23 cellular contexts compared by ENCODE assay signal in genomic region chr20:50506270-50506579, GRCh38. TPM values are rescaled to one million over a fixed set of nuclear protein-coding genes. Genes with fewer than 3 reads are reported as not detected.
DNase-seq lines count a peak whose midpoint lies in the region; ATAC-seq, FAIRE-seq and TF ChIP-seq lines count a peak whose summit lies in the region.
"Had no signal": no experiment of that assay in that cellular context is flagged by ENCODE, and none has a peak within 500 bp of the region (broad histone marks: within the 10 kb centered on the region; RNA-seq: fewer than 3 reads in every experiment).

No MANE protein-coding gene starts in this region.

- FAIRE-seq in K562 (lab: Jason Lieb, UNC) = no peak

- peaks cover 5% of the 10 kb centered on the region for H3K27me3 ChIP-seq in DND-41 (ENCODE audit: insufficient read depth, low read length, poor library complexity)
- no peaks in the 10 kb centered on the region for H3K27me3 ChIP-seq in K562 (ENCODE audit: control insufficient read depth in 2 of 2, insufficient read depth in 2 of 2, low read length in 2 of 2)
- no peaks in the 10 kb centered on the region for H3K27me3 ChIP-seq in foreskin keratinocyte
- H3K27me3 ChIP-seq: breast epithelium, left lung had no signal

- TF ChIP-seq CTCF in DND-41 (IDR thresholded peaks at IDR 0.05; ENCODE audit: borderline replicate concordance, extremely low read depth, low read length, poor library complexity, severe bottlenecking) = peak; percentile 13
- peak; percentile 54 for TF ChIP-seq CTCF in HFFc6 (IDR thresholded peaks at IDR 0.05)
- TF ChIP-seq CTCF in K562 (IDR thresholded peaks at IDR 0.05 in 2 of 3, conservative IDR thresholded peaks at IDR 0.05 in 1 of 3; ENCODE audit: insufficient read depth in 2 of 3, low read depth in 1 of 3, low read length in 3 of 3) = peak; percentile 21 to 35 (median 29); a peak in 2 of 6 replicates
- peak; percentile 24 for TF ChIP-seq CTCF in foreskin keratinocyte (conservative IDR thresholded peaks at IDR 0.05)

- ATAC-seq in DND-41 (ENCODE audit: insufficient read depth, low read depth) (no peak), K562 (no peak), foreskin keratinocyte (no peak), GM18873 (IDR thresholded peaks at IDR 0.05; ENCODE audit: low FRiP score, unreplicated experiment) (no peak)
- ATAC-seq: left lung; natural killer cell; stimulated activated memory B cell treated with anti-CD40 and anti-IgM and Interleukin-4, amounts not matched to agents 10 μg/mL and 1 μg/mL and 100 μg/mL, for 72 hours; T-cell had no signal

- in situ Hi-C loops in K562 (cut with MboI) = no loop called here

- H3K9me3 ChIP-seq in DND-41 (ENCODE audit: insufficient read depth, low read length, severe bottlenecking) (no peaks in the 10 kb centered on the region), K562 (replicated peaks; ENCODE audit: control insufficient read depth, insufficient read depth, low read depth, low read length) (no peaks in the 10 kb centered on the region; the same call in 1 of the 2 replicates)
- H3K9me3 ChIP-seq: breast epithelium, left lung had no signal

- no TSS peak for BruUV-seq in K562 (replicated peaks; lab: Mats Ljungman, UMichigan)

- TF ChIP-seq RAD21 in K562 (CRISPR knock-in tag; conservative IDR thresholded peaks at IDR 0.05 in 1 of 2, IDR thresholded peaks at IDR 0.05 in 1 of 2) = no peak

- H3K27ac ChIP-seq in DND-41 (ENCODE audit: low read length) (no peak overlapping the region), K562 (ENCODE audit: extremely low read depth, low read depth, low read length) (no peak overlapping the region), foreskin keratinocyte (no peak overlapping the region)
- H3K27ac ChIP-seq: left lung, parathyroid adenoma had no signal

- CTCF ChIA-PET in K562 (lab: Yijun Ruan, JAX; ENCODE audit: low intra/inter-chr PET ratio) = no interaction called here

- TF ChIP-seq EP300 in K562 (IDR thresholded peaks at IDR 0.05; ENCODE audit: low read length) = no peak

- H3K9ac ChIP-seq in DND-41 (ENCODE audit: low read depth, low read length) (no peak overlapping the region), K562 (ENCODE audit: insufficient read depth in 1 of 2, low read depth in 2 of 2, low read length in 2 of 2) (no peak overlapping the region)
- H3K9ac ChIP-seq: parathyroid adenoma had no signal

- peaks cover 50% of the 10 kb centered on the region for H3K4me1 Mint-ChIP-seq in HFFc6 (ENCODE audit: low read depth)

- H3K4me2 ChIP-seq in DND-41 (ENCODE audit: insufficient read depth, low read length) (no peak overlapping the region), K562 (ENCODE audit: insufficient read depth, low read length) (no peak overlapping the region)

- POLR2A ChIA-PET in K562 (lab: Yijun Ruan, JAX) = interaction anchor here (0.6 to 0.7 kb wide), 3 partner anchors 19 to 523 kb away, joined by 3 read pairs; no protein-coding TSS in a partner anchor

- H3K4me1 ChIP-seq in DND-41 (ENCODE audit: insufficient read depth, low read length) (peaks cover 13% of the 10 kb centered on the region), K562 (replicated peaks in 1 of 2; ENCODE audit: control insufficient read depth in 2 of 2, insufficient read depth in 2 of 2, low read length in 2 of 2) (peaks cover 18 to 31% of the 10 kb centered on the region in 2 experiments), foreskin keratinocyte (no peaks in the 10 kb centered on the region)

- no peak overlapping the region for H2AFZ ChIP-seq in DND-41 (ENCODE audit: low read depth, low read length)
- peak overlapping the region; percentile 46; the same call in 1 of the 2 replicates for H2AFZ ChIP-seq in K562 (ENCODE audit: low read depth, low read length)
- H2AFZ ChIP-seq: parathyroid adenoma had no signal

- no peak for DNase-seq in DND-41
- DNase-seq in HFFc6 = no peak
- no peak for DNase-seq in K562 (ENCODE audit: extremely low read depth in 1 of 4, low spot score in 3 of 4)
- DNase-seq in foreskin keratinocyte = no peak
- no peak for DNase-seq in NCI-H128 (lab: John Stamatoyannopoulos, UW; ENCODE audit: unreplicated experiment)
- DNase-seq in DMS53 (lab: John Stamatoyannopoulos, UW) = no peak
- no peak for DNase-seq in OCI-M1 (lab: John Stamatoyannopoulos, UW)
- DNase-seq: activated CD4-positive, alpha-beta T cell treated with anti-CD3 and anti-CD28 coated beads, Interleukin-2, amount 50 U/mL, for 1 hour; activated CD8-positive, alpha-beta memory T cell treated with anti-CD3 and anti-CD28 coated beads, Interleukin-2, amount 50 U/mL, for 48 hours; activated effector memory CD4-positive, alpha-beta T cell treated with Interleukin-2 at 50 U/mL for 16 hours; CD4-positive, alpha-beta T cell; left lung; natural killer cell; NCI-H146; NCI-H526 treated with DMSO at 0.1 percent for 48 hours; SHP77 treated with DMSO at 0.1 percent for 48 hours; stimulated activated CD4-positive, alpha-beta T cell treated with anti-CD3 and anti-CD28 coated beads, Interleukin-1b, Interleukin-23, amount 100 ng/mL, for 48 hours; T-cell had no signal

- H3K27ac Mint-ChIP-seq in HFFc6 = no peak overlapping the region
- H3K27ac Mint-ChIP-seq: CD4-positive, alpha-beta T cell; mesothelial cell of epicardium; natural killer cell; T-cell had no signal

- WGBS in K562 (ENCODE audit: insufficient coverage, low coverage, missing lambda C conversion rate) = 65% methylated on average over 3 of the region's 3 CpGs

- H3K4me3 ChIP-seq in DND-41 (ENCODE audit: low read depth in 1 of 2, low read length in 2 of 2) = no peak overlapping the region
- no peak overlapping the region for H3K4me3 ChIP-seq in K562
- H3K4me3 ChIP-seq: breast epithelium, left lung had no signal

- H3K36me3 ChIP-seq in DND-41 (ENCODE audit: insufficient read depth, low read length) = peaks cover 4% of the 10 kb centered on the region; the same call in 1 of the 2 replicates
- H3K36me3 ChIP-seq in K562 (ENCODE audit: control insufficient read depth, insufficient read depth, low read length) = no peaks in the 10 kb centered on the region
- H3K36me3 ChIP-seq: breast epithelium, left lung had no signal

- H3K36me3 Mint-ChIP-seq in HFFc6 (ENCODE audit: low read depth) = no peaks in the 10 kb centered on the region
- H3K36me3 Mint-ChIP-seq: mesothelial cell of epicardium, natural killer cell, T-cell had no signal

- H3K9me3 Mint-ChIP-seq in HFFc6 = no peaks in the 10 kb centered on the region
- H3K9me3 Mint-ChIP-seq: CD4-positive, alpha-beta T cell; mesothelial cell of epicardium; natural killer cell; stimulated activated memory B cell treated with anti-CD40 and anti-IgM and Interleukin-4, amounts not matched to agents 10 μg/mL and 1 μg/mL and 100 μg/mL, for 72 hours; T-cell had no signal

- H3K9me1 ChIP-seq in K562 (ENCODE audit: control insufficient read depth, insufficient read depth, low read length) = no peaks in the 10 kb centered on the region

- H3K79me2 ChIP-seq in DND-41 (ENCODE audit: insufficient read depth, low read length) (peaks cover 11% of the 10 kb centered on the region), K562 (ENCODE audit: control insufficient read depth, insufficient read depth, low read length) (peaks cover 14% of the 10 kb centered on the region)

- H3K4me3 Mint-ChIP-seq in HFFc6 = no peak overlapping the region
- H3K4me3 Mint-ChIP-seq: CD4-positive, alpha-beta T cell; mesothelial cell of epicardium; natural killer cell; stimulated activated memory B cell treated with anti-CD40 and anti-IgM and Interleukin-4, amounts not matched to agents 10 μg/mL and 1 μg/mL and 100 μg/mL, for 72 hours; T-cell had no signal

- TF ChIP-seq POLR2A in K562 (conservative IDR thresholded peaks at IDR 0.05) = no peak

- peaks cover 9% of the 10 kb centered on the region for H4K20me1 ChIP-seq in DND-41 (ENCODE audit: insufficient read depth, low read length)
- peaks cover 6% of the 10 kb centered on the region for H4K20me1 ChIP-seq in K562 (replicated peaks; ENCODE audit: control insufficient read depth, insufficient read depth, low read length)

- intact Hi-C loops in K562 (cut with micrococcal nuclease) = no loop called here

- no peaks in the 10 kb centered on the region; the same call in none of the 2 replicates for H3K27me3 Mint-ChIP-seq in HFFc6 (ENCODE audit: insufficient read depth)
- H3K27me3 Mint-ChIP-seq: CD4-positive, alpha-beta T cell; stimulated activated memory B cell treated with anti-CD40 and anti-IgM and Interleukin-4, amounts not matched to agents 10 μg/mL and 1 μg/mL and 100 μg/mL, for 72 hours; T-cell had no signal

TF ChIP-seq in K562, 482 proteins besides CTCF, POLR2A, EP300 and RAD21:
- TF ChIP-seq ARID2 (IDR thresholded peaks at IDR 0.05) = 0 out of 2 replicates have a peak, but pooled peaks have one; percentile 30
- TF ChIP-seq EGR1 (conservative IDR thresholded peaks at IDR 0.05) = no peak
- no peak for TF ChIP-seq KAT2B (IDR thresholded peaks at IDR 0.05; ENCODE audit: low read depth, low read length)

RNA-seq across cellular contexts. Expression of gene PTPN1, which starts 4.0 kb away (rescaled TPM):
- total RNA-seq in HFFc6 (2021; fragmentation: NEBNext Ultra II Directional; extraction: Animal tissue kit (Norgen Biotek cat#: 25700)) = 10 to 100 TPM; 37.8 to 46.5 (median 45.2) TPM
- 39.8 and 48.2 TPM in 2 replicates for total RNA-seq in K562 (2011; cell fraction: chromatin; rRNA removed; ENCODE audit: low replicate concordance)
- total RNA-seq in K562 (2011; cell fraction: nucleolus; rRNA removed) = 25.1 and 26.7 TPM in 2 replicates
- 44.3 and 59.5 TPM in 2 replicates for total RNA-seq in K562 (2011; cell fraction: nucleoplasm; rRNA removed)
- total RNA-seq in K562 (2014; rRNA removed) (56.4 and 69.8 TPM in 2 replicates), K562 (2014; rRNA removed; fragmentation: Illumina TruSeq; extraction: Trizol) (44.5 and 49.4 TPM in 2 replicates), K562 (2015; rRNA removed; fragmentation: Illumina TruSeq; extraction: Trizol) (58.5 and 58.9 TPM in 2 replicates), K562 (2021) (71.9 and 80.4 TPM in 2 replicates), foreskin keratinocyte (74.3 and 80.5 TPM in 2 replicates)
- polyA plus RNA-seq in K562 (2011; rRNA removed) (31.5 and 53.1 TPM in 2 replicates), K562 (2014; fragmentation: Illumina TruSeq; extraction: Trizol) (85.3 and 88.7 TPM in 2 replicates), K562 (2014; fragmentation: Nextera tagmentation; extraction: Ambion mirVana) (10 to 100 TPM; 11.0 to 15.7 TPM), K562 (2014; rRNA removed) (52.5 and 54.0 TPM in 2 replicates), foreskin keratinocyte (48.8 and 49.9 TPM in 2 replicates)
- 38.3 and 62.4 TPM in 2 replicates for polyA plus RNA-seq in K562 (2011; cell fraction: cytosol; rRNA removed)
- 50.2 and 94.2 TPM in 2 replicates for polyA plus RNA-seq in K562 (2011; cell fraction: nucleus; rRNA removed)
- polyA plus RNA-seq in K562 (2012) = 56.3 and 67.9 TPM in 2 replicates
- 40.7 and 49.1 TPM in 2 replicates for polyA minus RNA-seq in K562 (2011; rRNA and poly(A)+ RNA removed)
- 25.5 and 37.9 TPM in 2 replicates for polyA minus RNA-seq in K562 (2011; cell fraction: cytosol; rRNA and poly(A)+ RNA removed)
- polyA minus RNA-seq in K562 (2011; cell fraction: nucleus; rRNA and poly(A)+ RNA removed) = 13.3 and 26.4 TPM in 2 replicates
